Comparison of ENCODE assay signal across 3 cellular contexts in genomic region chr10:73969224-73969811, GRCh38.
TF ChIP-seq lines count a peak whose summit lies in the region.

No MANE protein-coding gene starts in this region.

TF ChIP-seq in SK-N-SH treated with all-trans-retinoic acid at 6 μM for 48 hours, 23 proteins besides CTCF, POLR2A, EP300 and RAD21:
- TF ChIP-seq ISL1 (CRISPR knock-in tag; IDR thresholded peaks at IDR 0.05) = peak; percentile 51
- no peak for TF ChIP-seq BACH2 (CRISPR knock-in tag; IDR thresholded peaks at IDR 0.05; ENCODE audit: borderline replicate concordance)

TF ChIP-seq in SK-N-SH, 30 proteins besides CTCF, POLR2A, EP300 and RAD21:
- TF ChIP-seq, protein P1, sequence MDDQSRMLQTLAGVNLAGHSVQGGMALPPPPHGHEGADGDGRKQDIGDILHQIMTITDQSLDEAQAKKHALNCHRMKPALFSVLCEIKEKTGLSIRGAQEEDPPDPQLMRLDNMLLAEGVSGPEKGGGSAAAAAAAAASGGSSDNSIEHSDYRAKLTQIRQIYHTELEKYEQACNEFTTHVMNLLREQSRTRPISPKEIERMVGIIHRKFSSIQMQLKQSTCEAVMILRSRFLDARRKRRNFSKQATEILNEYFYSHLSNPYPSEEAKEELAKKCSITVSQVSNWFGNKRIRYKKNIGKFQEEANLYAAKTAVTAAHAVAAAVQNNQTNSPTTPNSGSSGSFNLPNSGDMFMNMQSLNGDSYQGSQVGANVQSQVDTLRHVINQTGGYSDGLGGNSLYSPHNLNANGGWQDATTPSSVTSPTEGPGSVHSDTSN (IDR thresholded peaks at IDR 0.05) = no peak
- TF ChIP-seq TAF1 (IDR thresholded peaks at IDR 0.05; ENCODE audit: borderline replicate concordance, low read depth, low read length) (no peak), MXI1 (IDR thresholded peaks at IDR 0.05; ENCODE audit: low read depth, low read length) (no peak)

TF ChIP-seq in GM12878, 131 proteins besides CTCF, POLR2A, EP300 and RAD21:
- TF ChIP-seq ZNF592 (IDR thresholded peaks at IDR 0.05) (no peak), SPI1 (IDR thresholded peaks at IDR 0.05; ENCODE audit: borderline replicate concordance, insufficient read depth, low read depth, low read length) (peak; percentile 55; the same call in 1 of the 2 replicates), ATF7 (IDR thresholded peaks at IDR 0.05; ENCODE audit: low read depth) (peak; percentile 40; the same call in 1 of the 2 replicates), ZSCAN29 (IDR thresholded peaks at IDR 0.05) (no peak), FOXM1 (IDR thresholded peaks at IDR 0.05; ENCODE audit: low read depth, low read length) (no peak), ZBTB4 (CRISPR knock-in tag; IDR thresholded peaks at IDR 0.05) (no peak), FOXK2 (IDR thresholded peaks at IDR 0.05) (no peak), NR2F1 (conservative IDR thresholded peaks at IDR 0.05) (no peak), CBFB (IDR thresholded peaks at IDR 0.05; ENCODE audit: low read depth) (no peak)
